In the genomic region with DNA sequence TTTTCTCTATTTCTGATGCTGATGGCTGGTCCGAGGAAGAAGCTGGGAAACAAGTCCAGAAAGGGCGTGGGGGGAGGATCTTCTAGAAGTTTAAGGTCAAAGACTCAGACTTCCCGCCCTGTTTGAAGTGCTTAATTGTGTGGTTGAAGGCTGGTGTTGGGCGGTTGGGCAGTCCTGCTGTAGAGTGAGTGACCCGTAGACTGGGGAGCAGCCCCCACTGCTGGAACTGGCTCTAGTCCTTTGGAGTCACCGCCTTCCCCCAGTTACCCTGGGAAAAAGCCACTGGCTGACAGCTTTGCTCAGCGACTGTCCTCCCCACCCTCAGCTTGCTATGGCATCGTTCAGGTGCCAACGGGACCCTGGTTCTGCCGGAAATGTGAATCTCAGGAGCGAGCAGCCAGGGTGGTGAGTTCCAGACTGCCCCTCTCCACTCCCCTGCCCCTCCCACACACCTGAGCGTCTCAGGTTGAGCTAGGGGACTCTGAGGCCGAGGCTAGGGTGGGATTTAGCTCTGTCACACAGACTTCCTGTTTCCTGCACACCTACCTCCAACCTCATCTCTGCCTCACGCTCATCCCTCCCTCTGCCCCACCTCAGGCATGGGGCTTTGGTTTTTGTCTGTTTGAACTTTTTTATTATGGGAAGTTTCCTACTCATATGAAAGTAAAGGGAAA, we compare ENCODE assay signal across 8 cellular contexts. TPM values are rescaled to one million over a fixed set of nuclear protein-coding genes. Genes with fewer than 3 reads are reported as not detected.
DNase-seq lines count a peak whose midpoint lies in the region; ATAC-seq and TF ChIP-seq lines count a peak whose summit lies in the region.

No MANE protein-coding gene starts in this region.

- TF ChIP-seq EP300 in transverse colon (IDR thresholded peaks at IDR 0.05; ENCODE audit: low read depth), result no peak

- H3K4me1 Mint-ChIP-seq in central memory CD8-positive, alpha-beta T cell, result peaks cover 76% of the 10 kb centered on the region

- peak overlapping the region; percentile 95 for H3K4me3 Mint-ChIP-seq in central memory CD8-positive, alpha-beta T cell

- peak overlapping the region; percentile 63 to 71 for H3K9ac ChIP-seq in mucosa of rectum (ENCODE audit: low read depth in 1 of 2, low read length in 2 of 2)

- DNase-seq in GM06990 (ENCODE audit: extremely low read depth, insufficient read length) (no peak), RKO (ENCODE audit: low spot score) (peak; percentile 32), transverse colon (no peak), NCI-H2227 treated with DMSO at 0.1 percent for 48 hours (lab: John Stamatoyannopoulos, UW) (no peak), SW480 (ENCODE audit: low spot score) (no peak)
- DNase-seq in central memory CD8-positive, alpha-beta T cell (ENCODE audit: low spot score in 2 of 2), result no peak

- H3K4me3 ChIP-seq in GM06990 (replicated peaks; ENCODE audit: low read depth, low read length) (peak overlapping the region; percentile 89), mucosa of rectum (ENCODE audit: low read length in 2 of 2) (peak overlapping the region; percentile 77 to 84), transverse colon (peak overlapping the region in 3 of 4 donors; percentile 91 to 95 (median 94))

- TF ChIP-seq CTCF in GM06990 (IDR thresholded peaks at IDR 0.05; ENCODE audit: insufficient read depth, low read length, poor library complexity, severe bottlenecking) (no peak), transverse colon (IDR thresholded peaks at IDR 0.05) (no peak)

- peak overlapping the region; percentile 79 for H3K27ac Mint-ChIP-seq in central memory CD8-positive, alpha-beta T cell (ENCODE audit: low read depth)

- no peaks in the 10 kb centered on the region for H3K27me3 ChIP-seq in GM06990 (replicated peaks; ENCODE audit: control insufficient read depth, insufficient read depth, low read length)
- no peaks in the 10 kb centered on the region for H3K27me3 ChIP-seq in mucosa of rectum (ENCODE audit: control insufficient read depth in 2 of 2, insufficient read depth in 2 of 2, low read length in 2 of 2)
- H3K27me3 ChIP-seq in transverse colon, result no peaks in the 10 kb centered on the region

- H3K9me3 Mint-ChIP-seq in central memory CD8-positive, alpha-beta T cell, result no peaks in the 10 kb centered on the region

- H3K4me1 ChIP-seq in mucosa of rectum (ENCODE audit: control insufficient read depth in 2 of 2, insufficient read depth in 2 of 2, low read length in 2 of 2) (peaks cover 16 to 30% of the 10 kb centered on the region in 2 donors), transverse colon (peaks cover 5 to 32% (median 19%) of the 10 kb centered on the region in 4 donors)

- TF ChIP-seq POLR2A in transverse colon (IDR thresholded peaks at IDR 0.05), result no peak

- no peak for ATAC-seq in central memory CD8-positive, alpha-beta T cell (replicated peaks; ENCODE audit: extremely low read depth, poor library complexity, severe bottlenecking)
- no peak for ATAC-seq in HG03469 (IDR thresholded peaks at IDR 0.05; ENCODE audit: unreplicated experiment)

- peaks cover 43% of the 10 kb centered on the region for H3K36me3 Mint-ChIP-seq in central memory CD8-positive, alpha-beta T cell (ENCODE audit: insufficient read depth)

- in situ Hi-C loops in transverse colon (cut with MboI; ENCODE audit: low pct_ligation_motif_present in 1 of 4, low pct_unique_long_range_greater_than_20kb in 1 of 4, low sequenced_read_pairs in 3 of 4), result no loop called here

- intact Hi-C loops in transverse colon (cut with DNase I; ENCODE audit: low total_unique reads), result no loop called here

- no peaks in the 10 kb centered on the region for H3K9me3 ChIP-seq in mucosa of rectum (ENCODE audit: control insufficient read depth in 2 of 2, low read length in 2 of 2)
- H3K9me3 ChIP-seq in transverse colon, result no peaks in the 10 kb centered on the region

- H3K36me3 ChIP-seq in GM06990 (ENCODE audit: control insufficient read depth, insufficient read depth, low read length) (peaks cover 16% of the 10 kb centered on the region), mucosa of rectum (ENCODE audit: control insufficient read depth in 2 of 2, insufficient read depth in 2 of 2, low read length in 2 of 2) (peaks cover 27 to 34% of the 10 kb centered on the region in 2 donors), transverse colon (no peaks in the 10 kb centered on the region)

- no peaks in the 10 kb centered on the region for H3K27me3 Mint-ChIP-seq in central memory CD8-positive, alpha-beta T cell

- WGBS in transverse colon (ENCODE audit: low coverage in 1 of 2), 2 donors, result 7 to 20% methylated on average over 1 to 14 of the region's 14 CpGs

- H3K27ac ChIP-seq in mucosa of rectum (ENCODE audit: low read depth in 2 of 2, low read length in 2 of 2) (peak overlapping the region; percentile 67 to 75), transverse colon (peak overlapping the region; percentile 99)

RNA-seq across cellular contexts. Expression of a gene that starts 1.7 kb away (rescaled TPM):
- total RNA-seq in transverse colon, result 100 to 1,000 TPM in 2 of 4 donors, 10 to 100 TPM in 2; 68.7 to 272 (median 100) TPM

RNA-seq across cellular contexts. Expression of a gene that starts 23.4 kb away (rescaled TPM):
- total RNA-seq in transverse colon, result 10 to 100 TPM; 11.2 to 35.0 (median 20.5) TPM

RNA-seq across cellular contexts. Expression of a gene that starts 32.0 kb away (rescaled TPM):
- total RNA-seq in transverse colon, result 1 to 10 TPM in 1 of 4 donors, under 1 TPM in 3; 0.14 to 3.8 (median 0.61) TPM

RNA-seq across cellular contexts. Expression of a gene that starts 41.4 kb away (rescaled TPM):
- total RNA-seq in transverse colon, result 10 to 100 TPM in 3 of 4 donors, 1 to 10 TPM in 1; 9.1 to 41.9 (median 12.2) TPM

RNA-seq across cellular contexts. Expression of a gene that starts 45.8 kb away (rescaled TPM):
- total RNA-seq in transverse colon, result 100 to 1,000 TPM; 137 to 169 (median 159) TPM
